10 cellular contexts compared by ENCODE assay signal in the genomic region with DNA sequence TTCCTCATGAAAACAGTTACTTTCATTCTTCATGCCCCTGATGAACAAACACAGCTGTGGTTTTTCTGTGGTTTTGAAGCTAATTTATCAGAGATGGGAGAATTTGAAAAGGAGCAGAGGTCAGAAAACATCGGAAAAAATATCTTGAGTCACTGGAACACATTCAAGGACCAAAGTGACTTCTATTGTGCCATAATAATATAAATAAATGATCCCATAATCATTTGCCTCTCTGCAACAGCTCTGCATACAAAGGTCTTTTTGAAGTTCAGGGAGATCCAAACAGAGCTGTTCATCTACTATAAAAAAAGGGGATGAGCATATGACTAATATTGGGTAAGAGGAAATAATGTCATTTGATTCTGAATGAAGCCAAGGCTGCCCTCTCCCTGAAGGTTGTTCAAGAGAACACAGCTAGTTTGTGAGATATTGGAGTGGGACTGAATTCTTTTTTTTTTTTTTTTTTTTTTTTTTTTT.
DNase-seq lines count a peak whose midpoint lies in the region; ATAC-seq and TF ChIP-seq lines count a peak whose summit lies in the region.
"Had no signal": no experiment of that assay in that cellular context is flagged by ENCODE, and none has a peak within 500 bp of the region (broad histone marks: within the 10 kb centered on the region; RNA-seq: fewer than 3 reads in every experiment).

No MANE protein-coding gene starts in this region.

- CTCF ChIA-PET in AG04450 (lab: Charles Lee): interaction anchor here (0.9 to 3.1 kb wide), 11 partner anchors 10 to 1679 kb away, joined by 3 to 26 read pairs (median 4); no protein-coding TSS in a partner anchor
- CTCF ChIA-PET in CD4-positive, alpha-beta memory T cell (lab: Charles Lee; ENCODE audit: partially characterized antibody): interaction anchor here (0.7 kb wide), 1 partner anchor 718 kb away, joined by 4 read pairs; no protein-coding TSS in a partner anchor

- in situ Hi-C loops in astrocyte of the cerebellum (cut with HindIII; ENCODE audit: low sequenced_read_pairs): no loop called here

- H3K4me3 ChIP-seq in AG04450 (ENCODE audit: low read depth, low read length) (no peak overlapping the region; the same call in 1 of the 2 replicates), astrocyte of the cerebellum (ENCODE audit: low read depth, low read length) (no peak overlapping the region)
- H3K4me3 ChIP-seq in CD4-positive, alpha-beta memory T cell (ENCODE audit: low read length in 2 of 2): no peak overlapping the region

- no peaks in the 10 kb centered on the region for H3K4me1 ChIP-seq in CD4-positive, alpha-beta memory T cell (ENCODE audit: insufficient read depth, low read length)

- H3K4me1 Mint-ChIP-seq in CD4-positive, alpha-beta memory T cell: no peaks in the 10 kb centered on the region
- H3K4me1 Mint-ChIP-seq: CD4-positive, CD25-positive, alpha-beta regulatory T cell; stimulated activated naive CD8-positive, alpha-beta T cell treated with anti-CD3 and anti-CD28 coated beads, Interleukin-15, amount 100 ng/mL, for 72 hours had no signal

- H3K27ac Mint-ChIP-seq in CD4-positive, alpha-beta memory T cell: no peak overlapping the region
- H3K27ac Mint-ChIP-seq: CD4-positive, CD25-positive, alpha-beta regulatory T cell; stimulated activated naive CD8-positive, alpha-beta T cell treated with anti-CD3 and anti-CD28 coated beads, Interleukin-15, amount 100 ng/mL, for 72 hours had no signal

- H3K9me3 ChIP-seq in AG04450 (ENCODE audit: control insufficient read depth, insufficient read depth, low read length): no peaks in the 10 kb centered on the region
- H3K9me3 ChIP-seq in CD4-positive, alpha-beta memory T cell (ENCODE audit: control insufficient read depth in 1 of 2, low read length in 2 of 2): no peaks in the 10 kb centered on the region

- H3K4me3 Mint-ChIP-seq in CD4-positive, alpha-beta memory T cell: no peak overlapping the region
- H3K4me3 Mint-ChIP-seq: CD4-positive, CD25-positive, alpha-beta regulatory T cell; stimulated activated naive CD8-positive, alpha-beta T cell treated with anti-CD3 and anti-CD28 coated beads, Interleukin-15, amount 100 ng/mL, for 72 hours had no signal

- no peaks in the 10 kb centered on the region for H3K27me3 ChIP-seq in AG04450 (ENCODE audit: control insufficient read depth, insufficient read depth, low read length)
- H3K27me3 ChIP-seq in CD4-positive, alpha-beta memory T cell (ENCODE audit: insufficient read depth, low read length): no peaks in the 10 kb centered on the region

- H3K27me3 Mint-ChIP-seq in CD4-positive, alpha-beta memory T cell: peaks cover 3 to 5% of the 10 kb centered on the region in 2 donors
- H3K27me3 Mint-ChIP-seq: stimulated activated naive CD8-positive, alpha-beta T cell treated with anti-CD3 and anti-CD28 coated beads, Interleukin-15, amount 100 ng/mL, for 72 hours had no signal

- H3K27ac ChIP-seq in AG04450 (ENCODE audit: low read depth, low read length): no peak overlapping the region
- H3K27ac ChIP-seq in CD4-positive, alpha-beta memory T cell (ENCODE audit: low read depth, low read length): no peak overlapping the region

- ATAC-seq in HG02610 (IDR thresholded peaks at IDR 0.05; ENCODE audit: unreplicated experiment) (peak; percentile 32), HG03095 (IDR thresholded peaks at IDR 0.05; ENCODE audit: unreplicated experiment) (no peak)
- ATAC-seq: stimulated activated naive CD8-positive, alpha-beta T cell treated with anti-CD3 and anti-CD28 coated beads, Interleukin-15, amount 100 ng/mL, for 72 hours had no signal

- intact Hi-C loops in posterior cingulate gyrus (cut with DNase I): no loop called here
- intact Hi-C loops in CD4-positive, alpha-beta memory T cell (cut with micrococcal nuclease): loop anchor here (5.0 kb wide), 1 partner anchor 1679 kb away; no protein-coding TSS in a partner anchor

- no peaks in the 10 kb centered on the region for H3K36me3 Mint-ChIP-seq in CD4-positive, alpha-beta memory T cell
- H3K36me3 Mint-ChIP-seq: CD4-positive, CD25-positive, alpha-beta regulatory T cell had no signal

- no peaks in the 10 kb centered on the region for H3K36me3 ChIP-seq in CD4-positive, alpha-beta memory T cell (ENCODE audit: insufficient read depth, low read length)

- 0 out of 2 replicates have a peak, but pooled peaks have one; percentile 14 for TF ChIP-seq CTCF in AG04450 (IDR thresholded peaks at IDR 0.05; ENCODE audit: low read depth, low read length)
- TF ChIP-seq CTCF in astrocyte of the cerebellum (IDR thresholded peaks at IDR 0.05; ENCODE audit: low read depth, low read length, missing control alignments): no peak

- DNase-seq in AG04450 (ENCODE audit: low read depth, low spot score) (peak; percentile 42), astrocyte of the cerebellum (ENCODE audit: low read depth) (peak; percentile 63), kidney tubule cell (ENCODE audit: low spot score) (peak; percentile 62), posterior cingulate gyrus (no peak)
- DNase-seq in CD4-positive, alpha-beta memory T cell: no peak
- DNase-seq in activated CD4-positive, alpha-beta T cell treated with anti-CD3 and anti-CD28 coated beads for 48 hours: no peak
- DNase-seq: stimulated activated naive CD8-positive, alpha-beta T cell treated with anti-CD3 and anti-CD28 coated beads, Interleukin-15, amount 100 ng/mL, for 72 hours had no signal

- peaks cover 0 to 1% (median 0%) of the 10 kb centered on the region in 8 donors for H3K9me3 Mint-ChIP-seq in CD4-positive, alpha-beta memory T cell
- H3K9me3 Mint-ChIP-seq: stimulated activated naive CD8-positive, alpha-beta T cell treated with anti-CD3 and anti-CD28 coated beads, Interleukin-15, amount 100 ng/mL, for 72 hours had no signal

- POLR2A ChIA-PET in AG04450 (lab: Yijun Ruan, JAX): interaction anchor here (0.6 to 1.4 kb wide), 5 partner anchors 31 to 138 kb away, joined by 4 to 9 read pairs (median 6); no protein-coding TSS in a partner anchor
- POLR2A ChIA-PET in CD4-positive, alpha-beta memory T cell (lab: Charles Lee; ENCODE audit: partially characterized antibody): no interaction called here

Comparison
In these comparisons a context has a peak if more than half of its experiments do, and no peak if none do; other contexts are left out.
1. DNase-seq: peak in AG04450 (single experiment), astrocyte of the cerebellum (single experiment) and kidney tubule cell (single experiment); none in posterior cingulate gyrus (0 of 10), CD4-positive, alpha-beta memory T cell (0 of 5) and activated CD4-positive, alpha-beta T cell treated with anti-CD3 and anti-CD28 coated beads for 48 hours (single experiment).